14 cellular contexts compared by ENCODE assay signal in the genomic region with DNA sequence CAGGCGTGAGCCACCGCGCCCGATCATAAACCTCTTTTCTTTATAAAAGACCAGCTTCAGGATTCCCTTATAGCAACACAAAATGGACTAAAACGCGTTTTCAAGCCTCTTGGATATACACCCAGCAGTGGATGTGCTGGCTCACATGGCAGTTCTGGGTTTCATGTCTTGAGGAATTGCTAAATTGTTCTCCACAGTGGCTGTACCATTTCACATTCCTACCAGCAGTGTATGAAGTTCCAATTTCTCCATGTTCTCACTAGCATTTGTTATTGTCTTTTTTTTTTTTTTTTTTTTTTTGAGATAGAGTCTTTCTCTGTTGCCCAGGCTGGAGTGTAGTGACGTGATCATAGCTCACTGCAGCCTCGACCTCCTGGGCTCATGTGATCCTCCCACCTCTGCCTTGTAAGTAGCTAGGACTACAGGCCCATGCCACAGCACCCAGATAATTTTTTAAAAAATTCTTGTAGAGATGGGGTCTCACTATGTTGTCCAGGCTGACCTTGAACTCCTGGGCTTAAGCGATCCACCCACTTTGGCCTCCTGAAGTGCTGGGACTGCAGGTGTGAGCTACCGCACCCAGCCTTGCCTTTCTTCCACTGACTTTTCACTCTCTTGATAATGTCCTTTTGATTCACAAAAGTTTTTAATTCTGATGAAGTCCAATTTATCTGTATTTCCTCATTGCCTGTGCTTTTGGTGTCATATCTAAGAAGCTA. TPM values are rescaled to one million over a fixed set of nuclear protein-coding genes. Genes with fewer than 3 reads are reported as not detected.
"Had no signal": no experiment of that assay in that cellular context is flagged by ENCODE, and none has a peak within 500 bp of the region (broad histone marks: within the 10 kb centered on the region; RNA-seq: fewer than 3 reads in every experiment).

No MANE protein-coding gene starts in this region.

- H3K36me3 ChIP-seq: breast epithelium had no signal

- H3K27ac ChIP-seq: breast epithelium, left lung had no signal

- ATAC-seq: left lung had no signal

- H3K27me3 Mint-ChIP-seq: activated naive CD8-positive, alpha-beta T cell treated with anti-CD3 and anti-CD28 coated beads for 36 hours; stimulated activated naive CD8-positive, alpha-beta T cell treated with anti-CD3 and anti-CD28 coated beads, Interleukin-15, Interleukin-2, amounts not matched to agents 100 ng/mL and 50 ng/mL, for 24 hours had no signal

- H3K4me1 ChIP-seq: breast epithelium, left lung had no signal

- H3K9me3 ChIP-seq: breast epithelium, left lung had no signal

- H3K4me3 ChIP-seq: breast epithelium, left lung had no signal

- DNase-seq: activated CD4-positive, alpha-beta T cell treated with anti-CD3 and anti-CD28 coated beads, Interleukin-2, amount 50 U/mL, for 1 hour; activated CD4-positive, CD25-positive, alpha-beta regulatory T cell; activated effector memory CD4-positive, alpha-beta T cell treated with anti-CD3 and anti-CD28 coated beads, Interleukin-2, amount 50 U/mL, for 16 hours; activated naive CD8-positive, alpha-beta T cell treated with anti-CD3 and anti-CD28 coated beads for 36 hours; activated T-cell treated with anti-CD3 and anti-CD28 coated beads, Interleukin-2, amount 50 U/mL, for 1 hour; anterior cingulate cortex; stimulated activated CD4-positive, alpha-beta T cell treated with anti-CD3 and anti-CD28 coated beads, Interleukin-4, amount 100 ng/mL, for 1 hour; stimulated activated CD8-positive, alpha-beta memory T cell treated with anti-CD3 and anti-CD28 coated beads, Interleukin-4, amount 100 ng/mL, for 48 hours; T-helper 2 cell had no signal

- H3K27ac Mint-ChIP-seq: activated naive CD8-positive, alpha-beta T cell treated with anti-CD3 and anti-CD28 coated beads for 36 hours; nephron; stimulated activated naive CD8-positive, alpha-beta T cell treated with anti-CD3 and anti-CD28 coated beads, Interleukin-15, Interleukin-2, amounts not matched to agents 100 ng/mL and 50 ng/mL, for 24 hours had no signal

- H3K9me3 Mint-ChIP-seq: activated naive CD8-positive, alpha-beta T cell treated with anti-CD3 and anti-CD28 coated beads for 36 hours; nephron; stimulated activated naive CD8-positive, alpha-beta T cell treated with anti-CD3 and anti-CD28 coated beads, Interleukin-15, Interleukin-2, amounts not matched to agents 100 ng/mL and 50 ng/mL, for 24 hours had no signal

- H3K4me3 Mint-ChIP-seq: activated naive CD8-positive, alpha-beta T cell treated with anti-CD3 and anti-CD28 coated beads for 36 hours; nephron; stimulated activated naive CD8-positive, alpha-beta T cell treated with anti-CD3 and anti-CD28 coated beads, Interleukin-15, Interleukin-2, amounts not matched to agents 100 ng/mL and 50 ng/mL, for 24 hours had no signal

- H3K27me3 ChIP-seq: breast epithelium, left lung had no signal

- H3K4me1 Mint-ChIP-seq: activated naive CD8-positive, alpha-beta T cell treated with anti-CD3 and anti-CD28 coated beads for 36 hours; nephron had no signal

RNA-seq across cellular contexts. Expression of a gene that starts 23.3 kb away (rescaled TPM):
- total RNA-seq: osteocyte had no signal
